2 cellular contexts compared by ENCODE assay signal in the genomic region with DNA sequence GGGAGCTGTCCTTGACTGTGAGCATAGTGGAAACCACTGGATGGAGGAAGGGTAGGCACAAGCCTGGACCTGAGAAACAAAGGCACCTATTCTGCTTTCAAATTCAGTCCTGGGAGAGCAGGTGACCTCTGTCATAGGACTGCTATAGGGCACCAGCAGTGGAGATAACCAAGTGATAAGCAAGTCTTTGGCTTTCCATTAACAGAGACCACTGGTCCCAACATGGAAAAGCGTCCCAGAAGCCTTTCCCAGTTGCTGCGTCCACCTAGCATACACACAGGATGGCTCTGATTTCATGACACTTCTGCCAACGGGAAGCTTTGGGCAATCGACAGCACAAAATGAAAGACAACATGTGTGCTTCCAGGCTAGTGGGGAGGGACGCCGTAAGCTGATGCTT.
A peak's percentile ranks its signal among the peaks of the same experiment; 100 is the strongest.
TF ChIP-seq lines count a peak whose summit lies in the region.

No MANE protein-coding gene starts in this region.

TF ChIP-seq in A549, 52 proteins besides CTCF, POLR2A, EP300 and RAD21 (continued from another document):
- TF ChIP-seq, protein P1, sequence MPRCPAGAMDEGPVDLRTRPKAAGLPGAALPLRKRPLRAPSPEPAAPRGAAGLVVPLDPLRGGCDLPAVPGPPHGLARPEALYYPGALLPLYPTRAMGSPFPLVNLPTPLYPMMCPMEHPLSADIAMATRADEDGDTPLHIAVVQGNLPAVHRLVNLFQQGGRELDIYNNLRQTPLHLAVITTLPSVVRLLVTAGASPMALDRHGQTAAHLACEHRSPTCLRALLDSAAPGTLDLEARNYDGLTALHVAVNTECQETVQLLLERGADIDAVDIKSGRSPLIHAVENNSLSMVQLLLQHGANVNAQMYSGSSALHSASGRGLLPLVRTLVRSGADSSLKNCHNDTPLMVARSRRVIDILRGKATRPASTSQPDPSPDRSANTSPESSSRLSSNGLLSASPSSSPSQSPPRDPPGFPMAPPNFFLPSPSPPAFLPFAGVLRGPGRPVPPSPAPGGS (IDR thresholded peaks at IDR 0.05): no peak
- TF ChIP-seq, protein P2, sequence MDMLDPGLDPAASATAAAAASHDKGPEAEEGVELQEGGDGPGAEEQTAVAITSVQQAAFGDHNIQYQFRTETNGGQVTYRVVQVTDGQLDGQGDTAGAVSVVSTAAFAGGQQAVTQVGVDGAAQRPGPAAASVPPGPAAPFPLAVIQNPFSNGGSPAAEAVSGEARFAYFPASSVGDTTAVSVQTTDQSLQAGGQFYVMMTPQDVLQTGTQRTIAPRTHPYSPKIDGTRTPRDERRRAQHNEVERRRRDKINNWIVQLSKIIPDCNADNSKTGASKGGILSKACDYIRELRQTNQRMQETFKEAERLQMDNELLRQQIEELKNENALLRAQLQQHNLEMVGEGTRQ (IDR thresholded peaks at IDR 0.05): no peak
- no peak for TF ChIP-seq FOXS1 (CRISPR knock-in tag; IDR thresholded peaks at IDR 0.05)
- TF ChIP-seq FOSL2 (IDR thresholded peaks at IDR 0.05): no peak
- TF ChIP-seq FOSL2 (CRISPR knock-in tag; IDR thresholded peaks at IDR 0.05): no peak
- TF ChIP-seq CEBPB (IDR thresholded peaks at IDR 0.05): no peak
TF ChIP-seq in A549: peak in this region for 0.

TF ChIP-seq in HepG2, 621 proteins besides CTCF, POLR2A, EP300 and RAD21 (continued from another document and continues in another):
- TF ChIP-seq, protein P3, sequence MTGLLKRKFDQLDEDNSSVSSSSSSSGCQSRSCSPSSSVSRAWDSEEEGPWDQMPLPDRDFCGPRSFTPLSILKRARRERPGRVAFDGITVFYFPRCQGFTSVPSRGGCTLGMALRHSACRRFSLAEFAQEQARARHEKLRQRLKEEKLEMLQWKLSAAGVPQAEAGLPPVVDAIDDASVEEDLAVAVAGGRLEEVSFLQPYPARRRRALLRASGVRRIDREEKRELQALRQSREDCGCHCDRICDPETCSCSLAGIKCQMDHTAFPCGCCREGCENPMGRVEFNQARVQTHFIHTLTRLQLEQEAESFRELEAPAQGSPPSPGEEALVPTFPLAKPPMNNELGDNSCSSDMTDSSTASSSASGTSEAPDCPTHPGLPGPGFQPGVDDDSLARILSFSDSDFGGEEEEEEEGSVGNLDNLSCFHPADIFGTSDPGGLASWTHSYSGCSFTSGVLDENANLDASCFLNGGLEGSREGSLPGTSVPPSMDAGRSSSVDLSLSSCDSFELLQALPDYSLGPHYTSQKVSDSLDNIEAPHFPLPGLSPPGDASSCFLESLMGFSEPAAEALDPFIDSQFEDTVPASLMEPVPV (CRISPR knock-in tag; IDR thresholded peaks at IDR 0.05): no peak
- TF ChIP-seq POGZ (CRISPR knock-in tag; IDR thresholded peaks at IDR 0.05) (peak; percentile 43; the same call in 1 of the 2 replicates), ASH2L (IDR thresholded peaks at IDR 0.05; ENCODE audit: insufficient read length, low read depth, low read length) (no peak), KLF13 (CRISPR knock-in tag; IDR thresholded peaks at IDR 0.05) (no peak), MATR3 (CRISPR knock-in tag; IDR thresholded peaks at IDR 0.05) (no peak), SOX5 (CRISPR knock-in tag; IDR thresholded peaks at IDR 0.05; ENCODE audit: borderline replicate concordance) (peak; percentile 44; the same call in 1 of the 2 replicates), HDAC2 (CRISPR knock-in tag; IDR thresholded peaks at IDR 0.05) (peak; percentile 52; the same call in 1 of the 2 replicates), ZNF496 (CRISPR knock-in tag; IDR thresholded peaks at IDR 0.05; ENCODE audit: insufficient replicate concordance) (no peak), SOX6 (IDR thresholded peaks at IDR 0.05) (no peak), SOX6 (CRISPR knock-in tag; IDR thresholded peaks at IDR 0.05) (0 out of 2 replicates have a peak, but pooled peaks have one; percentile 51), SALL2 (CRISPR knock-in tag; IDR thresholded peaks at IDR 0.05) (no peak), HNF4A (CRISPR knock-in tag; IDR thresholded peaks at IDR 0.05) (peak; percentile 30), ETV5 (CRISPR knock-in tag; IDR thresholded peaks at IDR 0.05; ENCODE audit: borderline replicate concordance) (no peak), ZNF34 (CRISPR knock-in tag; IDR thresholded peaks at IDR 0.05; ENCODE audit: borderline replicate concordance) (0 out of 2 replicates have a peak, but pooled peaks have one; percentile 45), ZNF101 (CRISPR knock-in tag; IDR thresholded peaks at IDR 0.05; ENCODE audit: borderline replicate concordance, low read depth) (no peak), ZMYM4 (CRISPR knock-in tag; IDR thresholded peaks at IDR 0.05) (peak; percentile 69; the same call in 1 of the 2 replicates), BCL6 (CRISPR knock-in tag; IDR thresholded peaks at IDR 0.05) (peak; percentile 63; the same call in 1 of the 2 replicates), FOXM1 (CRISPR knock-in tag; IDR thresholded peaks at IDR 0.05) (no peak), EZH2 (conservative IDR thresholded peaks at IDR 0.05; ENCODE audit: low read depth, low read length) (no peak), ZFP36L1 (CRISPR knock-in tag; IDR thresholded peaks at IDR 0.05) (no peak), ZNF607 (CRISPR knock-in tag; IDR thresholded peaks at IDR 0.05; ENCODE audit: borderline replicate concordance) (no peak), ZNF891 (CRISPR knock-in tag; IDR thresholded peaks at IDR 0.05) (no peak), PRMT3 (CRISPR knock-in tag; IDR thresholded peaks at IDR 0.05; ENCODE audit: borderline replicate concordance, low read depth) (no peak), MEIS2 (CRISPR knock-in tag; IDR thresholded peaks at IDR 0.05) (no peak), NFATC3 (CRISPR knock-in tag; IDR thresholded peaks at IDR 0.05) (no peak), NFE2 (CRISPR knock-in tag; IDR thresholded peaks at IDR 0.05) (no peak), ZNF782 (CRISPR knock-in tag; IDR thresholded peaks at IDR 0.05; ENCODE audit: borderline replicate concordance) (no peak)
- TF ChIP-seq, protein P4, sequence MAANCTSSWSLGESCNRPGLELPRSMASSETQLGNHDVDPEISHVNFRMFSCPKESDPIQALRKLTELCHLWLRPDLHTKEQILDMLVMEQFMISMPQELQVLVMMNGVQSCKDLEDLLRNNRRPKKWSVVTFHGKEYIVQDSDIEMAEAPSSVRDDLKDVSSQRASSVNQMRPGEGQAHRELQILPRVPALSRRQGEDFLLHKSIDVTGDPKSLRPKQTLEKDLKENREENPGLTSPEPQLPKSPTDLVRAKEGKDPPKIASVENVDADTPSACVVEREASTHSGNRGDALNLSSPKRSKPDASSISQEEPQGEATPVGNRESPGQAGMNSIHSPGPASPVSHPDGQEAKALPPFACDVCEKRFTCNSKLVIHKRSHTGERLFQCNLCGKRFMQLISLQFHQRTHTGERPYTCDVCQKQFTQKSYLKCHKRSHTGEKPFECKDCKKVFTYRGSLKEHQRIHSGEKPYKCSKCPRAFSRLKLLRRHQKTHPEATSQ (CRISPR knock-in tag; IDR thresholded peaks at IDR 0.05; ENCODE audit: borderline replicate concordance): peak; percentile 45; the same call in 1 of the 2 replicates
- TF ChIP-seq, protein P5, sequence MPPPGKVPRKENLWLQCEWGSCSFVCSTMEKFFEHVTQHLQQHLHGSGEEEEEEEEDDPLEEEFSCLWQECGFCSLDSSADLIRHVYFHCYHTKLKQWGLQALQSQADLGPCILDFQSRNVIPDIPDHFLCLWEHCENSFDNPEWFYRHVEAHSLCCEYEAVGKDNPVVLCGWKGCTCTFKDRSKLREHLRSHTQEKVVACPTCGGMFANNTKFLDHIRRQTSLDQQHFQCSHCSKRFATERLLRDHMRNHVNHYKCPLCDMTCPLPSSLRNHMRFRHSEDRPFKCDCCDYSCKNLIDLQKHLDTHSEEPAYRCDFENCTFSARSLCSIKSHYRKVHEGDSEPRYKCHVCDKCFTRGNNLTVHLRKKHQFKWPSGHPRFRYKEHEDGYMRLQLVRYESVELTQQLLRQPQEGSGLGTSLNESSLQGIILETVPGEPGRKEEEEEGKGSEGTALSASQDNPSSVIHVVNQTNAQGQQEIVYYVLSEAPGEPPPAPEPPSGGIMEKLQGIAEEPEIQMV (CRISPR knock-in tag; IDR thresholded peaks at IDR 0.05; ENCODE audit: low read depth): 0 out of 2 replicates have a peak, but pooled peaks have one; percentile 48
- TF ChIP-seq, protein P6, sequence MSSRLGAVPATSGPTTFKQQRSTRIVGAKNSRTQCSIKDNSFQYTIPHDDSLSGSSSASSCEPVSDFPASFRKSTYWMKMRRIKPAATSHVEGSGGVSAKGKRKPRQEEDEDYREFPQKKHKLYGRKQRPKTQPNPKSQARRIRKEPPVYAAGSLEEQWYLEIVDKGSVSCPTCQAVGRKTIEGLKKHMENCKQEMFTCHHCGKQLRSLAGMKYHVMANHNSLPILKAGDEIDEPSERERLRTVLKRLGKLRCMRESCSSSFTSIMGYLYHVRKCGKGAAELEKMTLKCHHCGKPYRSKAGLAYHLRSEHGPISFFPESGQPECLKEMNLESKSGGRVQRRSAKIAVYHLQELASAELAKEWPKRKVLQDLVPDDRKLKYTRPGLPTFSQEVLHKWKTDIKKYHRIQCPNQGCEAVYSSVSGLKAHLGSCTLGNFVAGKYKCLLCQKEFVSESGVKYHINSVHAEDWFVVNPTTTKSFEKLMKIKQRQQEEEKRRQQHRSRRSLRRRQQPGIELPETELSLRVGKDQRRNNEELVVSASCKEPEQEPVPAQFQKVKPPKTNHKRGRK (CRISPR knock-in tag; IDR thresholded peaks at IDR 0.05): no peak
- TF ChIP-seq, protein P7, sequence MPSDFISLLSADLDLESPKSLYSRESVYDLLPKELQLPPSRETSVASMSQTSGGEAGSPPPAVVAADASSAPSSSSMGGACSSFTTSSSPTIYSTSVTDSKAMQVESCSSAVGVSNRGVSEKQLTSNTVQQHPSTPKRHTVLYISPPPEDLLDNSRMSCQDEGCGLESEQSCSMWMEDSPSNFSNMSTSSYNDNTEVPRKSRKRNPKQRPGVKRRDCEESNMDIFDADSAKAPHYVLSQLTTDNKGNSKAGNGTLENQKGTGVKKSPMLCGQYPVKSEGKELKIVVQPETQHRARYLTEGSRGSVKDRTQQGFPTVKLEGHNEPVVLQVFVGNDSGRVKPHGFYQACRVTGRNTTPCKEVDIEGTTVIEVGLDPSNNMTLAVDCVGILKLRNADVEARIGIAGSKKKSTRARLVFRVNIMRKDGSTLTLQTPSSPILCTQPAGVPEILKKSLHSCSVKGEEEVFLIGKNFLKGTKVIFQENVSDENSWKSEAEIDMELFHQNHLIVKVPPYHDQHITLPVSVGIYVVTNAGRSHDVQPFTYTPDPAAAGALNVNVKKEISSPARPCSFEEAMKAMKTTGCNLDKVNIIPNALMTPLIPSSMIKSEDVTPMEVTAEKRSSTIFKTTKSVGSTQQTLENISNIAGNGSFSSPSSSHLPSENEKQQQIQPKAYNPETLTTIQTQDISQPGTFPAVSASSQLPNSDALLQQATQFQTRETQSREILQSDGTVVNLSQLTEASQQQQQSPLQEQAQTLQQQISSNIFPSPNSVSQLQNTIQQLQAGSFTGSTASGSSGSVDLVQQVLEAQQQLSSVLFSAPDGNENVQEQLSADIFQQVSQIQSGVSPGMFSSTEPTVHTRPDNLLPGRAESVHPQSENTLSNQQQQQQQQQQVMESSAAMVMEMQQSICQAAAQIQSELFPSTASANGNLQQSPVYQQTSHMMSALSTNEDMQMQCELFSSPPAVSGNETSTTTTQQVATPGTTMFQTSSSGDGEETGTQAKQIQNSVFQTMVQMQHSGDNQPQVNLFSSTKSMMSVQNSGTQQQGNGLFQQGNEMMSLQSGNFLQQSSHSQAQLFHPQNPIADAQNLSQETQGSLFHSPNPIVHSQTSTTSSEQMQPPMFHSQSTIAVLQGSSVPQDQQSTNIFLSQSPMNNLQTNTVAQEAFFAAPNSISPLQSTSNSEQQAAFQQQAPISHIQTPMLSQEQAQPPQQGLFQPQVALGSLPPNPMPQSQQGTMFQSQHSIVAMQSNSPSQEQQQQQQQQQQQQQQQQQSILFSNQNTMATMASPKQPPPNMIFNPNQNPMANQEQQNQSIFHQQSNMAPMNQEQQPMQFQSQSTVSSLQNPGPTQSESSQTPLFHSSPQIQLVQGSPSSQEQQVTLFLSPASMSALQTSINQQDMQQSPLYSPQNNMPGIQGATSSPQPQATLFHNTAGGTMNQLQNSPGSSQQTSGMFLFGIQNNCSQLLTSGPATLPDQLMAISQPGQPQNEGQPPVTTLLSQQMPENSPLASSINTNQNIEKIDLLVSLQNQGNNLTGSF (CRISPR knock-in tag; IDR thresholded peaks at IDR 0.05): no peak
- TF ChIP-seq, protein P8, sequence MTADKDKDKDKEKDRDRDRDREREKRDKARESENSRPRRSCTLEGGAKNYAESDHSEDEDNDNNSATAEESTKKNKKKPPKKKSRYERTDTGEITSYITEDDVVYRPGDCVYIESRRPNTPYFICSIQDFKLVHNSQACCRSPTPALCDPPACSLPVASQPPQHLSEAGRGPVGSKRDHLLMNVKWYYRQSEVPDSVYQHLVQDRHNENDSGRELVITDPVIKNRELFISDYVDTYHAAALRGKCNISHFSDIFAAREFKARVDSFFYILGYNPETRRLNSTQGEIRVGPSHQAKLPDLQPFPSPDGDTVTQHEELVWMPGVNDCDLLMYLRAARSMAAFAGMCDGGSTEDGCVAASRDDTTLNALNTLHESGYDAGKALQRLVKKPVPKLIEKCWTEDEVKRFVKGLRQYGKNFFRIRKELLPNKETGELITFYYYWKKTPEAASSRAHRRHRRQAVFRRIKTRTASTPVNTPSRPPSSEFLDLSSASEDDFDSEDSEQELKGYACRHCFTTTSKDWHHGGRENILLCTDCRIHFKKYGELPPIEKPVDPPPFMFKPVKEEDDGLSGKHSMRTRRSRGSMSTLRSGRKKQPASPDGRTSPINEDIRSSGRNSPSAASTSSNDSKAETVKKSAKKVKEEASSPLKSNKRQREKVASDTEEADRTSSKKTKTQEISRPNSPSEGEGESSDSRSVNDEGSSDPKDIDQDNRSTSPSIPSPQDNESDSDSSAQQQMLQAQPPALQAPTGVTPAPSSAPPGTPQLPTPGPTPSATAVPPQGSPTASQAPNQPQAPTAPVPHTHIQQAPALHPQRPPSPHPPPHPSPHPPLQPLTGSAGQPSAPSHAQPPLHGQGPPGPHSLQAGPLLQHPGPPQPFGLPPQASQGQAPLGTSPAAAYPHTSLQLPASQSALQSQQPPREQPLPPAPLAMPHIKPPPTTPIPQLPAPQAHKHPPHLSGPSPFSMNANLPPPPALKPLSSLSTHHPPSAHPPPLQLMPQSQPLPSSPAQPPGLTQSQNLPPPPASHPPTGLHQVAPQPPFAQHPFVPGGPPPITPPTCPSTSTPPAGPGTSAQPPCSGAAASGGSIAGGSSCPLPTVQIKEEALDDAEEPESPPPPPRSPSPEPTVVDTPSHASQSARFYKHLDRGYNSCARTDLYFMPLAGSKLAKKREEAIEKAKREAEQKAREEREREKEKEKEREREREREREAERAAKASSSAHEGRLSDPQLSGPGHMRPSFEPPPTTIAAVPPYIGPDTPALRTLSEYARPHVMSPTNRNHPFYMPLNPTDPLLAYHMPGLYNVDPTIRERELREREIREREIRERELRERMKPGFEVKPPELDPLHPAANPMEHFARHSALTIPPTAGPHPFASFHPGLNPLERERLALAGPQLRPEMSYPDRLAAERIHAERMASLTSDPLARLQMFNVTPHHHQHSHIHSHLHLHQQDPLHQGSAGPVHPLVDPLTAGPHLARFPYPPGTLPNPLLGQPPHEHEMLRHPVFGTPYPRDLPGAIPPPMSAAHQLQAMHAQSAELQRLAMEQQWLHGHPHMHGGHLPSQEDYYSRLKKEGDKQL (CRISPR knock-in tag; IDR thresholded peaks at IDR 0.05; ENCODE audit: low read depth): no peak
- TF ChIP-seq, protein P9, sequence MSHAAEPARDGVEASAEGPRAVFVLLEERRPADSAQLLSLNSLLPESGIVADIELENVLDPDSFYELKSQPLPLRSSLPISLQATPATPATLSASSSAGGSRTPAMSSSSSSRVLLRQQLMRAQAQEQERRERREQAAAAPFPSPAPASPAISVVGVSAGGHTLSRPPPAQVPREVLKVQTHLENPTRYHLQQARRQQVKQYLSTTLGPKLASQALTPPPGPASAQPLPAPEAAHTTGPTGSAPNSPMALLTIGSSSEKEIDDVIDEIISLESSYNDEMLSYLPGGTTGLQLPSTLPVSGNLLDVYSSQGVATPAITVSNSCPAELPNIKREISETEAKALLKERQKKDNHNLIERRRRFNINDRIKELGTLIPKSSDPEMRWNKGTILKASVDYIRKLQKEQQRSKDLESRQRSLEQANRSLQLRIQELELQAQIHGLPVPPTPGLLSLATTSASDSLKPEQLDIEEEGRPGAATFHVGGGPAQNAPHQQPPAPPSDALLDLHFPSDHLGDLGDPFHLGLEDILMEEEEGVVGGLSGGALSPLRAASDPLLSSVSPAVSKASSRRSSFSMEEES (CRISPR knock-in tag; IDR thresholded peaks at IDR 0.05): peak; percentile 74
